In the genomic region with DNA sequence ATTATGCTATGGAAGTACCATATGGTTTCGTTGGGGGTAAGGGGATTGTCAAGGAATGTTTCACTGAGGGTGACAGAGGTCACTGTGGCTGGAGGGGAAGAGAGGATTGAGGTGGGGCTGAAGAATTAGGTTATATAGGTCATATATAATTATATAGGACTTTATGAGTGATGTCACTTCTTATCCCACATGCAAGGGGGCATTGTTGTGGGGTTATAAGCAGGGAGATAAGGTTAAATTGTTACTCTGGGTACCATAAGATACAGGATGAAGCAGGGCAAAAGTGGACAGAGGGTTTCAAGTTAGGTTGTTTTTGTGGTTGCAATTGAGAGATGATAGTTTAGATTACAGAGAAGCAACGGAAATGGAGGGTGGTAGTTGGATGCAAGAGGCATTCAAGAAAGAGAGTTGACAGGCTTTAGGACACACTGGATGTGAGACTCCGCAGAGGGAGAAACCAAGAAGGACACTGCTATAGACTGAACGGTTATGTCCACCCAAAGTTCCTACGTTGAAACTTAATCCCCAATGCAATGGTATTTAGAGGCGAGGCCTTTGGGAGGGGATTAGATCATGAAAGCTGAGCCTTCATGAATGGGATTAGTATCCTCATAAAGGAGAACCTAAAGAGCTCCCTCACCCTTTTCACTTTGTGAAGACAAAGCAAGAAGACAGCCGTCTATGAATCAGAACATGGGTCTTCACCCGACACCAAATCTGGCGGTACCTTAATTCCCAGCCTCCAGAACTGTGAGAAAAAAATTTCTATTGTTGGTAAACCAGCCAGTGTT, we compare ENCODE assay signal across 20 cellular contexts. TPM values are rescaled to one million over a fixed set of nuclear protein-coding genes. Genes with fewer than 3 reads are reported as not detected.
A peak's percentile ranks its signal among the peaks of the same experiment; 100 is the strongest.
DNase-seq lines count a peak whose midpoint lies in the region; ATAC-seq and TF ChIP-seq lines count a peak whose summit lies in the region.
"Had no signal": no experiment of that assay in that cellular context is flagged by ENCODE, and none has a peak within 500 bp of the region (broad histone marks: within the 10 kb centered on the region; RNA-seq: fewer than 3 reads in every experiment).

No MANE protein-coding gene starts in this region.

- in situ Hi-C loops in HAP-1 (cut with MboI; ENCODE audit: low sequenced_read_pairs) = no loop called here

- CTCF ChIA-PET in activated CD4-positive, alpha-beta T cell treated with anti-CD3 and anti-CD28 coated beads for 36 hours (lab: Charles Lee) = no interaction called here

- no peak overlapping the region for H3K27ac Mint-ChIP-seq in activated CD4-positive, alpha-beta T cell treated with anti-CD3 and anti-CD28 coated beads for 36 hours
- H3K27ac Mint-ChIP-seq: activated CD4-positive, alpha-beta memory T cell treated with anti-CD3 and anti-CD28 coated beads, Interleukin-2, amount 10 ng/mL, durations not matched to agents 7 days and 5 days; T-cell had no signal

- intact Hi-C loops in activated CD4-positive, alpha-beta T cell treated with anti-CD3 and anti-CD28 coated beads for 36 hours (cut with DNase I, micrococcal nuclease) = no loop called here

- no peaks in the 10 kb centered on the region for H4K20me1 ChIP-seq in OCI-LY1 (ENCODE audit: insufficient read depth, low read length)

- peaks cover 7% of the 10 kb centered on the region; the same call in 1 of the 2 replicates for H3K27me3 ChIP-seq in BE2C
- no peaks in the 10 kb centered on the region for H3K27me3 ChIP-seq in HAP-1 (ENCODE audit: low read depth)
- no peaks in the 10 kb centered on the region; the same call in 1 of the 2 replicates for H3K27me3 ChIP-seq in OCI-LY1 (ENCODE audit: insufficient read depth, low read length)
- H3K27me3 ChIP-seq: uterus had no signal

- TF ChIP-seq POLR2A in erythroblast (IDR thresholded peaks at IDR 0.05; ENCODE audit: low read length) = no peak

- H2AFZ ChIP-seq in OCI-LY1 (ENCODE audit: low read length) = no peak overlapping the region

- no peaks in the 10 kb centered on the region for H3K36me3 Mint-ChIP-seq in activated CD4-positive, alpha-beta T cell treated with anti-CD3 and anti-CD28 coated beads for 36 hours (ENCODE audit: low read depth)
- H3K36me3 Mint-ChIP-seq: T-cell had no signal

- H3K27ac ChIP-seq in OCI-LY1 (ENCODE audit: low read depth, low read length, poor library complexity, severe bottlenecking) = no peak overlapping the region
- H3K27ac ChIP-seq: uterus, VCaP had no signal

- no peak overlapping the region for H3K4me3 Mint-ChIP-seq in activated CD4-positive, alpha-beta T cell treated with anti-CD3 and anti-CD28 coated beads for 36 hours
- H3K4me3 Mint-ChIP-seq: activated CD4-positive, alpha-beta memory T cell treated with anti-CD3 and anti-CD28 coated beads, Interleukin-2, amount 10 ng/mL, durations not matched to agents 7 days and 5 days; T-cell had no signal

- H3K9me3 ChIP-seq in BE2C (no peaks in the 10 kb centered on the region), HAP-1 (no peaks in the 10 kb centered on the region), OCI-LY1 (ENCODE audit: low read length) (no peaks in the 10 kb centered on the region)
- H3K9me3 ChIP-seq: mucosa of descending colon, uterus had no signal

- no peak overlapping the region for H3K9ac ChIP-seq in OCI-LY1 (ENCODE audit: low read length)

- no peaks in the 10 kb centered on the region for H3F3A ChIP-seq in OCI-LY1 (ENCODE audit: insufficient read depth, low read length)

- no peak for ATAC-seq in activated CD4-positive, alpha-beta T cell treated with anti-CD3 and anti-CD28 coated beads for 36 hours
- ATAC-seq: mucosa of descending colon, T-cell had no signal

- H3K36me3 ChIP-seq in BE2C (no peaks in the 10 kb centered on the region), HAP-1 (replicated peaks) (no peaks in the 10 kb centered on the region), OCI-LY1 (ENCODE audit: insufficient read depth, low read length) (no peaks in the 10 kb centered on the region)
- H3K36me3 ChIP-seq: uterus had no signal

- H3K4me3 ChIP-seq in BE2C (ENCODE audit: low read depth, low read length) (no peak overlapping the region), HAP-1 (no peak overlapping the region), OCI-LY1 (ENCODE audit: low read depth, low read length, poor library complexity, severe bottlenecking) (no peak overlapping the region)
- H3K4me3 ChIP-seq: mucosa of descending colon, uterus had no signal

- TF ChIP-seq CTCF in BE2C (IDR thresholded peaks at IDR 0.05; ENCODE audit: low read depth, low read length) (peak; percentile 35), OCI-LY1 (IDR thresholded peaks at IDR 0.05; ENCODE audit: low read length) (peak; percentile 41)

- peaks cover 38% of the 10 kb centered on the region for H3K27me3 Mint-ChIP-seq in activated CD4-positive, alpha-beta T cell treated with anti-CD3 and anti-CD28 coated beads for 36 hours

- no peaks in the 10 kb centered on the region for H3K9me2 ChIP-seq in OCI-LY1 (ENCODE audit: low read depth, low read length)

- H3K9me3 Mint-ChIP-seq in activated CD4-positive, alpha-beta T cell treated with anti-CD3 and anti-CD28 coated beads for 36 hours (ENCODE audit: low read depth) = no peaks in the 10 kb centered on the region
- H3K9me3 Mint-ChIP-seq: activated CD4-positive, alpha-beta memory T cell treated with anti-CD3 and anti-CD28 coated beads, Interleukin-2, amount 10 ng/mL, durations not matched to agents 7 days and 5 days; T-cell had no signal

- no peaks in the 10 kb centered on the region for H3K79me2 ChIP-seq in OCI-LY1 (ENCODE audit: insufficient read depth, low read length)

- DNase-seq in BE2C = no peak
- DNase-seq in HAP-1 (ENCODE audit: low spot score in 2 of 2) = peak; percentile 71 to 98
- peak; percentile 27 to 29 for DNase-seq in erythroblast (lab: John Stamatoyannopoulos, UW)
- DNase-seq in NCI-H1694 (lab: John Stamatoyannopoulos, UW) = no peak
- DNase-seq in NCI-H1417 treated with DMSO at 0.1 percent for 48 hours (lab: John Stamatoyannopoulos, UW) = no peak
- no peak for DNase-seq in NOMO-1 (lab: John Stamatoyannopoulos, UW; ENCODE audit: unreplicated experiment in 2 of 2)
- no peak for DNase-seq in activated CD4-positive, alpha-beta T cell treated with anti-CD3 and anti-CD28 coated beads for 36 hours
- DNase-seq: activated CD4-positive, alpha-beta memory T cell treated with anti-CD3 and anti-CD28 coated beads, Interleukin-2, amount 10 ng/mL, durations not matched to agents 7 days and 5 days; activated naive CD4-positive, alpha-beta T cell treated with Interleukin-2 at 50 U/mL for 16 hours; amygdala; effector CD8-positive, alpha-beta T cell; H7; mucosa of descending colon; NCI-H2029 treated with DMSO at 0.1 percent for 48 hours; NCI-H446; stimulated activated CD8-positive, alpha-beta memory T cell treated with anti-CD3 and anti-CD28 coated beads, Interleukin-4, amount 100 ng/mL, for 48 hours; T-cell; uterus had no signal

- H3K4me1 Mint-ChIP-seq in activated CD4-positive, alpha-beta T cell treated with anti-CD3 and anti-CD28 coated beads for 36 hours = no peaks in the 10 kb centered on the region
- H3K4me1 Mint-ChIP-seq: activated CD4-positive, alpha-beta memory T cell treated with anti-CD3 and anti-CD28 coated beads, Interleukin-2, amount 10 ng/mL, durations not matched to agents 7 days and 5 days; T-cell had no signal

- POLR2A ChIA-PET in activated CD4-positive, alpha-beta T cell treated with anti-CD3 and anti-CD28 coated beads for 36 hours (lab: Charles Lee) = no interaction called here

- H3K4me1 ChIP-seq in BE2C (no peaks in the 10 kb centered on the region), HAP-1 (peaks cover 21% of the 10 kb centered on the region), OCI-LY1 (ENCODE audit: insufficient read depth, low read length, severe bottlenecking) (no peaks in the 10 kb centered on the region)
- H3K4me1 ChIP-seq: uterus had no signal

- no peak overlapping the region for H3K4me2 ChIP-seq in OCI-LY1 (ENCODE audit: low read length)

RNA-seq across cellular contexts. Expression of a gene that starts 7.0 kb away (rescaled TPM):
- polyA plus RNA-seq in BE2C (2012; ENCODE audit: insufficient read depth, insufficient read length, low read depth) = not detected
- not detected for total RNA-seq in activated CD4-positive, alpha-beta T cell treated with anti-CD3 and anti-CD28 coated beads for 36 hours
- total RNA-seq: activated CD4-positive, alpha-beta memory T cell treated with anti-CD3 and anti-CD28 coated beads, Interleukin-2, amount 10 ng/mL, durations not matched to agents 7 days and 5 days had no signal

Comparison
In these comparisons a context has a peak if more than half of its experiments do, and no peak if none do; other contexts are left out.
1. DNase-seq: peak in HAP-1 (2 of 2) and erythroblast (2 of 2); none in BE2C (single experiment), NCI-H1694 (single experiment), NCI-H1417 treated with DMSO at 0.1 percent for 48 hours (single experiment), NOMO-1 (0 of 2) and activated CD4-positive, alpha-beta T cell treated with anti-CD3 and anti-CD28 coated beads for 36 hours (single experiment).